34 cellular contexts compared by ENCODE assay signal in the genomic region with DNA sequence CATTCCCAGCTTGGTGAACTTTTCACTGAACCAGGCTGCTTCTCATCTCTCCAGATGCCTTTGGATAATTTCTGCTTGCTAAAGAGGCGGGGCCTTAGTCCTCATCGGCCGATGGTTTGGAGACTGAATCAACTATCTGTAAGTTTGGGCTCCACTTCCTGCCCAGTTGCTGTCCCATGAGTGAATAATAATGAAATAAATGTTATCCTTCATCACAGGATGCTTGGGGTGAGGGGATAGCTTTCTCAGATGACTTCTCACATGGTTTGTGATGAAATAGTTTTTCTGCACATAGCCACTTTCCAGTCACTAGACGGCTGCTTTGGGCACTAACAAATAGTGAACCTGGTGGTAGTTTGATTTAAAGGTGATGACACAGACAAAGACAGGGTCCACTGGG.
DNase-seq lines count a peak whose midpoint lies in the region; ATAC-seq and TF ChIP-seq lines count a peak whose summit lies in the region.
"Had no signal": no experiment of that assay in that cellular context is flagged by ENCODE, and none has a peak within 500 bp of the region (broad histone marks: within the 10 kb centered on the region; RNA-seq: fewer than 3 reads in every experiment).

No MANE protein-coding gene starts in this region.

- ATAC-seq in IMR-90 (ENCODE audit: low read depth) (peak; percentile 91), sciatic nerve (peak; percentile 73)
- ATAC-seq: activated CD8-positive, alpha-beta memory T cell treated with anti-CD3 and anti-CD28 coated beads, Interleukin-2, amount 10 ng/mL, durations not matched to agents 7 days and 5 days; activated T-cell treated with anti-CD3 and anti-CD28 coated beads, Interleukin-2, amount 50 U/mL, for 72 hours; foreskin keratinocyte; GM12878; HepG2; natural killer cell treated with Interleukin-12 subunit alpha and Interleukin-12 subunit beta and Interleukin-15 and Interleukin-18, amount 100 ng/mL, for 72 hours had no signal

- no peak overlapping the region for H2AK5ac ChIP-seq in IMR-90 (ENCODE audit: low read depth, low read length)

- H3K9me1 ChIP-seq in IMR-90 (ENCODE audit: insufficient read depth, low read length), result no peaks in the 10 kb centered on the region

- BruUV-seq in IMR-90 (replicated peaks; lab: Mats Ljungman, UMichigan) (no TSS peak), MCF 10A (replicated peaks; lab: Mats Ljungman, UMichigan) (no TSS peak)

- H2BK120ac ChIP-seq in IMR-90 (ENCODE audit: low read depth, low read length), result peak overlapping the region; percentile 78; the same call in 1 of the 2 replicates

- in situ Hi-C loops in IMR-90 (cut with MboI; ENCODE audit: low sequenced_read_pairs), result no loop called here

- peak overlapping the region; percentile 82 for H4K5ac ChIP-seq in IMR-90 (ENCODE audit: low read depth, low read length)

- H3K4me3 Mint-ChIP-seq in MCF 10A (ENCODE audit: unreplicated experiment), result no peak overlapping the region
- H3K4me3 Mint-ChIP-seq: activated CD8-positive, alpha-beta memory T cell treated with anti-CD3 and anti-CD28 coated beads, Interleukin-2, amount 10 ng/mL, durations not matched to agents 7 days and 5 days; activated naive CD4-positive, alpha-beta T cell treated with anti-CD3 and anti-CD28 coated beads for 36 hours; activated T-cell treated with anti-CD3 and anti-CD28 coated beads, Interleukin-2, amount 50 U/mL, for 72 hours; immature natural killer cell; mesothelial cell of epicardium; natural killer cell treated with Interleukin-12 subunit alpha and Interleukin-12 subunit beta and Interleukin-15 and Interleukin-18, amount 100 ng/mL, for 72 hours; T-helper 1 cell treated with Interleukin-12 subunit alpha and Interleukin-12 subunit beta and Interleukin-4 antibody, amounts not matched to agents 30 μg/mL and 1 μg/mL, for 36 hours had no signal

- H3K36me3 ChIP-seq in BJ (ENCODE audit: control insufficient read depth, insufficient read depth, low read length) (no peaks in the 10 kb centered on the region), IMR-90 (ENCODE audit: control insufficient read depth, insufficient read depth, low read length) (no peaks in the 10 kb centered on the region)
- H3K36me3 ChIP-seq: left ventricle myocardium inferior, ovary, SJSA1, spleen had no signal

- peaks cover 14% of the 10 kb centered on the region for H3K4me1 Mint-ChIP-seq in MCF 10A (ENCODE audit: insufficient read depth, unreplicated experiment)
- H3K4me1 Mint-ChIP-seq: activated CD8-positive, alpha-beta memory T cell treated with anti-CD3 and anti-CD28 coated beads, Interleukin-2, amount 10 ng/mL, durations not matched to agents 7 days and 5 days; immature natural killer cell; mesothelial cell of epicardium had no signal

- 0 out of 3 replicates have a peak overlapping the region, but pooled peaks have one; percentile 71 for H2BK15ac ChIP-seq in IMR-90 (ENCODE audit: low read depth, low read length)

- no peaks in the 10 kb centered on the region for H3K27me3 Mint-ChIP-seq in MCF 10A (ENCODE audit: insufficient read depth, unreplicated experiment)
- H3K27me3 Mint-ChIP-seq: activated CD8-positive, alpha-beta memory T cell treated with anti-CD3 and anti-CD28 coated beads, Interleukin-2, amount 10 ng/mL, durations not matched to agents 7 days and 5 days had no signal

- peak overlapping the region; percentile 87 for H3K18ac ChIP-seq in IMR-90 (ENCODE audit: low read depth, low read length)

- no peaks in the 10 kb centered on the region for H4K20me1 ChIP-seq in IMR-90 (ENCODE audit: insufficient read depth, low read length)

- H3K9me3 Mint-ChIP-seq in MCF 10A (ENCODE audit: unreplicated experiment), result peaks cover 18% of the 10 kb centered on the region
- H3K9me3 Mint-ChIP-seq: immature natural killer cell; natural killer cell treated with Interleukin-12 subunit alpha and Interleukin-12 subunit beta and Interleukin-15 and Interleukin-18, amount 100 ng/mL, for 72 hours had no signal

- no peaks in the 10 kb centered on the region for H3K36me3 Mint-ChIP-seq in MCF 10A (ENCODE audit: insufficient read depth, unreplicated experiment)
- H3K36me3 Mint-ChIP-seq: activated CD8-positive, alpha-beta memory T cell treated with anti-CD3 and anti-CD28 coated beads, Interleukin-2, amount 10 ng/mL, durations not matched to agents 7 days and 5 days; mesothelial cell of epicardium; natural killer cell treated with Interleukin-12 subunit alpha and Interleukin-12 subunit beta and Interleukin-15 and Interleukin-18, amount 100 ng/mL, for 72 hours had no signal

- H2AFZ ChIP-seq in IMR-90 (replicated peaks; ENCODE audit: low read length, poor library complexity), result peak overlapping the region; percentile 63
- H2AFZ ChIP-seq: hepatocyte had no signal

- POLR2A ChIA-PET in BJ (lab: Charles Lee), result no interaction called here
- POLR2A ChIA-PET in IMR-90 (lab: Charles Lee; ENCODE audit: unreplicated experiment), result no interaction called here
- POLR2A ChIA-PET in MCF 10A (lab: Yijun Ruan, JAX), result interaction anchor here (0.9 to 1.1 kb wide), 2 partner anchors 10 to 14 kb away, joined by 3 read pairs; no protein-coding TSS in a partner anchor

- no peak overlapping the region for H3K56ac ChIP-seq in IMR-90 (ENCODE audit: extremely low read depth, insufficient read depth, low read length)

- dilution Hi-C loops in IMR-90 (cut with HindIII; ENCODE audit: low sequenced_read_pairs, unreplicated experiment), result no loop called here

- peak overlapping the region; percentile 25; the same call in 1 of the 2 replicates for H3K27ac ChIP-seq in IMR-90 (ENCODE audit: insufficient read depth, low read length)
- H3K27ac ChIP-seq: foreskin keratinocyte, hepatocyte, left ventricle myocardium inferior, ovary, SJSA1, spleen had no signal

- H3K4me2 ChIP-seq in IMR-90 (ENCODE audit: low read depth, low read length), result peak overlapping the region; percentile 46; the same call in 1 of the 2 replicates
- H3K4me2 ChIP-seq: hepatocyte had no signal

- no CpG with 5 or more reads among the region's 4 CpGs for WGBS in IMR-90 (ENCODE audit: extremely low coverage in 2 of 2, insufficient read length in 1 of 2), 2 experiments

- H3K27me3 ChIP-seq in BJ (ENCODE audit: control insufficient read depth, insufficient read depth, low read length) (no peaks in the 10 kb centered on the region), IMR-90 (ENCODE audit: control insufficient read depth, insufficient read depth, low read length) (no peaks in the 10 kb centered on the region)
- H3K27me3 ChIP-seq: hepatocyte, ovary, SJSA1, spleen had no signal

- H3K4me3 ChIP-seq in BJ (ENCODE audit: low read depth, low read length) (no peak overlapping the region), IMR-90 (ENCODE audit: insufficient read depth, low read depth, low read length) (no peak overlapping the region)
- H3K4me3 ChIP-seq: GM12878, hepatocyte, left ventricle myocardium inferior, ovary, SJSA1, spleen had no signal

- intact Hi-C loops in IMR-90 (cut with micrococcal nuclease) (no loop called here), sciatic nerve (cut with DNase I) (no loop called here), MCF 10A (cut with micrococcal nuclease) (no loop called here)

- H3K9ac ChIP-seq in IMR-90 (ENCODE audit: low read depth, low read length), result no peak overlapping the region

- H2AK9ac ChIP-seq in IMR-90 (replicated peaks; ENCODE audit: low read depth, low read length, poor library complexity), result no peak overlapping the region

- H3K4ac ChIP-seq in IMR-90 (ENCODE audit: low read depth, low read length), result 0 out of 2 replicates have a peak overlapping the region, but pooled peaks have one; percentile 66

- H4K8ac ChIP-seq in IMR-90 (ENCODE audit: low read depth in 2 of 2, low read length in 2 of 2), result peak overlapping the region in 1 of 2 experiments; percentile 67; a peak in 2 of 4 replicates

- H2BK5ac ChIP-seq in IMR-90 (ENCODE audit: low read depth, low read length, poor library complexity, severe bottlenecking), result no peak overlapping the region

- peak overlapping the region; percentile 42; the same call in 1 of the 2 replicates for H2BK20ac ChIP-seq in IMR-90 (ENCODE audit: low read depth, low read length)

- H3K14ac ChIP-seq in IMR-90 (replicated peaks; ENCODE audit: low read depth, low read length), result peak overlapping the region; percentile 81

- H3K4me1 ChIP-seq in IMR-90 (ENCODE audit: control insufficient read depth, insufficient read depth, low read length), result peaks cover 3% of the 10 kb centered on the region
- H3K4me1 ChIP-seq: left ventricle myocardium inferior, SJSA1, spleen had no signal

- TF ChIP-seq POLR2A in IMR-90 (IDR thresholded peaks at IDR 0.05; ENCODE audit: low read depth, low read length), result no peak

- no peak overlapping the region for H4K91ac ChIP-seq in IMR-90 (ENCODE audit: insufficient read depth, low read depth, low read length)

- no peaks in the 10 kb centered on the region for H3K9me3 ChIP-seq in IMR-90 (ENCODE audit: control insufficient read depth, insufficient read depth, low read length)
- H3K9me3 ChIP-seq: SJSA1, spleen had no signal

- H3K79me1 ChIP-seq in IMR-90 (ENCODE audit: low read depth in 1 of 2, low read length in 2 of 2), result no peaks in the 10 kb centered on the region

- H3K27ac Mint-ChIP-seq in MCF 10A (ENCODE audit: low read depth, unreplicated experiment), result no peak overlapping the region
- H3K27ac Mint-ChIP-seq: activated CD8-positive, alpha-beta memory T cell treated with anti-CD3 and anti-CD28 coated beads, Interleukin-2, amount 10 ng/mL, durations not matched to agents 7 days and 5 days; activated naive CD4-positive, alpha-beta T cell treated with anti-CD3 and anti-CD28 coated beads for 36 hours; activated T-cell treated with anti-CD3 and anti-CD28 coated beads, Interleukin-2, amount 50 U/mL, for 72 hours; immature natural killer cell; mesothelial cell of epicardium; natural killer cell treated with Interleukin-12 subunit alpha and Interleukin-12 subunit beta and Interleukin-15 and Interleukin-18, amount 100 ng/mL, for 72 hours; T-helper 1 cell treated with Interleukin-12 subunit alpha and Interleukin-12 subunit beta and Interleukin-4 antibody, amounts not matched to agents 30 μg/mL and 1 μg/mL, for 36 hours had no signal

- TF ChIP-seq CTCF in BJ (IDR thresholded peaks at IDR 0.05; ENCODE audit: insufficient read depth, low read depth, low read length) (no peak), IMR-90 (conservative IDR thresholded peaks at IDR 0.05; ENCODE audit: low read depth, low read length) (no peak), MCF 10A (IDR thresholded peaks at IDR 0.05; ENCODE audit: unreplicated experiment) (no peak)

- DNase-seq in BJ (ENCODE audit: low read depth) (peak; percentile 16), IMR-90 (peak; percentile 87), fibroblast of gingiva (ENCODE audit: low read depth) (peak; percentile 42), sciatic nerve (ENCODE audit: low spot score) (no peak), MCF 10A (ENCODE audit: unreplicated experiment) (no peak), CD1c-positive myeloid dendritic cell (ENCODE audit: extremely low spot score) (no peak), mucosa of gallbladder (ENCODE audit: low spot score) (no peak)
- no peak for DNase-seq in stimulated activated CD8-positive, alpha-beta memory T cell treated with anti-CD3 and anti-CD28 coated beads, Interleukin-4, amount 100 ng/mL, for 48 hours
- DNase-seq: activated CD4-positive, alpha-beta T cell treated with anti-CD3 and anti-CD28 coated beads, Interleukin-2, amount 50 U/mL, for 1 hour; activated CD8-positive, alpha-beta memory T cell treated with anti-CD3 and anti-CD28 coated beads, Interleukin-2, amount 10 ng/mL, durations not matched to agents 7 days and 5 days; activated naive CD4-positive, alpha-beta T cell treated with anti-CD3 and anti-CD28 coated beads for 36 hours; activated T-cell treated with anti-CD3 and anti-CD28 coated beads, Interleukin-2, amount 50 U/mL, for 72 hours; caudate nucleus; dermis blood vessel endothelial cell; DMS79; foreskin keratinocyte; immature natural killer cell; left ventricle myocardium inferior; NCI-H1092; NCI-H187; NCI-H2171 treated with DMSO at 0.1 percent for 48 hours; NCI-H526; ovary; retina; spleen; stimulated activated CD4-positive, alpha-beta T cell treated with anti-CD3 and anti-CD28 coated beads, Interleukin-4, amount 100 ng/mL, for 1 hour; stimulated activated naive CD4-positive, alpha-beta T cell had no signal

- peak overlapping the region; percentile 20; the same call in 1 of the 2 replicates for H3K23ac ChIP-seq in IMR-90 (ENCODE audit: low read depth, low read length)

- no peak for TF ChIP-seq RAD21 in IMR-90 (IDR thresholded peaks at IDR 0.05; ENCODE audit: low read length)

- CTCF ChIA-PET in BJ (lab: Yijun Ruan, JAX), result interaction anchor here (1.3 kb wide), 1 partner anchor 13 kb away, joined by 3 read pairs; no protein-coding TSS in a partner anchor
- CTCF ChIA-PET in IMR-90 (lab: Yijun Ruan, JAX), result no interaction called here
- CTCF ChIA-PET in MCF 10A (lab: Yijun Ruan, JAX), result interaction anchor here (1.0 kb wide), 1 partner anchor 17 kb away, joined by 3 read pairs; no protein-coding TSS in a partner anchor

Comparison
In these comparisons a context has a peak if more than half of its experiments do, and no peak if none do; other contexts are left out.
1. DNase-seq: peak in BJ (single experiment), IMR-90 (single experiment) and fibroblast of gingiva (single experiment); none in sciatic nerve (single experiment), MCF 10A (single experiment), CD1c-positive myeloid dendritic cell (single experiment), mucosa of gallbladder (single experiment) and stimulated activated CD8-positive, alpha-beta memory T cell treated with anti-CD3 and anti-CD28 coated beads, Interleukin-4, amount 100 ng/mL, for 48 hours (single experiment).